Comparison of ENCODE assay signal across 16 cellular contexts in genomic region chr6:166526937-166527336, GRCh38. TPM values are rescaled to one million over a fixed set of nuclear protein-coding genes. Genes with fewer than 3 reads are reported as not detected.
DNase-seq lines count a peak whose midpoint lies in the region; ATAC-seq and TF ChIP-seq lines count a peak whose summit lies in the region.
"Had no signal": no experiment of that assay in that cellular context is flagged by ENCODE, and none has a peak within 500 bp of the region (broad histone marks: within the 10 kb centered on the region; RNA-seq: fewer than 3 reads in every experiment).

No MANE protein-coding gene starts in this region.

- no peaks in the 10 kb centered on the region for H3K9me3 ChIP-seq in osteoblast (ENCODE audit: low read depth, low read length)
- H3K9me3 ChIP-seq: A549, Caco-2, HAP-1 had no signal

- H3K36me3 ChIP-seq in osteoblast (ENCODE audit: insufficient read depth, low read length), result peaks cover 36% of the 10 kb centered on the region
- H3K36me3 ChIP-seq in brain microvascular endothelial cell (replicated peaks), result no peaks in the 10 kb centered on the region
- H3K36me3 ChIP-seq: HAP-1 had no signal

- H2AFZ ChIP-seq in osteoblast (ENCODE audit: low read length), result no peak overlapping the region
- H2AFZ ChIP-seq: GM23248 had no signal

- TF ChIP-seq CTCF in osteoblast (IDR thresholded peaks at IDR 0.05; ENCODE audit: extremely low read depth, low read depth, low read length) (no peak), brain microvascular endothelial cell (IDR thresholded peaks at IDR 0.05; ENCODE audit: low read depth, low read length, missing control alignments) (no peak), GM10266 (IDR thresholded peaks at IDR 0.05; ENCODE audit: control insufficient read depth, insufficient read depth, low read depth, missing control alignments) (no peak)

- no peak overlapping the region for H3K4me2 ChIP-seq in osteoblast (ENCODE audit: insufficient read depth, low read length)
- H3K4me2 ChIP-seq: A549 had no signal

- H3K36me3 Mint-ChIP-seq in natural killer cell treated with Interleukin-12 subunit alpha and Interleukin-12 subunit beta and Interleukin-15 and Interleukin-18, amount 100 ng/mL, for 72 hours, result no peaks in the 10 kb centered on the region

- in situ Hi-C loops in brain microvascular endothelial cell (cut with HindIII; ENCODE audit: low pct_ligation_motif_present, low sequenced_read_pairs), result no loop called here

- H3K4me3 ChIP-seq in osteoblast (ENCODE audit: insufficient read depth, low read length) (no peak overlapping the region), brain microvascular endothelial cell (ENCODE audit: low read depth, low read length) (no peak overlapping the region)
- H3K4me3 ChIP-seq: A549, GM23248, HAP-1 had no signal

- no peaks in the 10 kb centered on the region for H3K79me2 ChIP-seq in osteoblast (ENCODE audit: insufficient read depth, low read length)

- peaks cover under 1% of the 10 kb centered on the region for H3K4me1 ChIP-seq in osteoblast (ENCODE audit: insufficient read depth, low read length)
- H3K4me1 ChIP-seq: Caco-2, HAP-1 had no signal

- no peak overlapping the region for H3K4me3 Mint-ChIP-seq in natural killer cell treated with Interleukin-12 subunit alpha and Interleukin-12 subunit beta and Interleukin-15 and Interleukin-18, amount 100 ng/mL, for 72 hours
- H3K4me3 Mint-ChIP-seq: CD4-positive, alpha-beta T cell had no signal

- H3K27me3 Mint-ChIP-seq in natural killer cell treated with Interleukin-12 subunit alpha and Interleukin-12 subunit beta and Interleukin-15 and Interleukin-18, amount 100 ng/mL, for 72 hours, result peaks cover 0 to 13% of the 10 kb centered on the region in 2 donors
- H3K27me3 Mint-ChIP-seq: CD4-positive, alpha-beta T cell had no signal

- peaks cover 0 to 4% of the 10 kb centered on the region in 2 donors for H3K4me1 Mint-ChIP-seq in natural killer cell treated with Interleukin-12 subunit alpha and Interleukin-12 subunit beta and Interleukin-15 and Interleukin-18, amount 100 ng/mL, for 72 hours (ENCODE audit: low read depth in 2 of 2)

- peaks cover 3% of the 10 kb centered on the region for H4K20me1 ChIP-seq in osteoblast (ENCODE audit: insufficient read depth, low read length)

- H3K27me3 ChIP-seq in osteoblast (ENCODE audit: insufficient read depth, low read length), result no peaks in the 10 kb centered on the region
- no peaks in the 10 kb centered on the region for H3K27me3 ChIP-seq in brain microvascular endothelial cell (replicated peaks)

- H3K27ac ChIP-seq in osteoblast (ENCODE audit: low read depth, low read length) (no peak overlapping the region), brain microvascular endothelial cell (no peak overlapping the region)
- H3K27ac ChIP-seq: 22Rv1, A549, C4-2B, GM23248 had no signal

- no peaks in the 10 kb centered on the region for H3K9me3 Mint-ChIP-seq in natural killer cell treated with Interleukin-12 subunit alpha and Interleukin-12 subunit beta and Interleukin-15 and Interleukin-18, amount 100 ng/mL, for 72 hours
- H3K9me3 Mint-ChIP-seq: CD4-positive, alpha-beta T cell had no signal

- no peak overlapping the region for H3K27ac Mint-ChIP-seq in natural killer cell treated with Interleukin-12 subunit alpha and Interleukin-12 subunit beta and Interleukin-15 and Interleukin-18, amount 100 ng/mL, for 72 hours
- H3K27ac Mint-ChIP-seq: CD4-positive, alpha-beta T cell had no signal

- peak; percentile 3 for DNase-seq in activated CD8-positive, alpha-beta memory T cell treated with anti-CD3 and anti-CD28 coated beads, Interleukin-2, amount 50 U/mL, for 48 hours
- DNase-seq in activated CD8-positive, alpha-beta memory T cell treated with anti-CD3 and anti-CD28 coated beads for 24 hours, result no peak
- DNase-seq in left kidney (ENCODE audit: low read depth, low spot score) (peak; percentile 63), osteoblast (ENCODE audit: insufficient read length, low spot score, missing footprints) (peak; percentile 26), brain microvascular endothelial cell (no peak), GM10266 (ENCODE audit: extremely low spot score) (no peak)
- no peak for DNase-seq in natural killer cell treated with Interleukin-12 subunit alpha and Interleukin-12 subunit beta and Interleukin-15 and Interleukin-18, amount 100 ng/mL, for 72 hours (ENCODE audit: low spot score)
- DNase-seq: AML-193; Caco-2; CD4-positive, alpha-beta T cell; GM23248; IMR-90 had no signal

- ATAC-seq in natural killer cell treated with Interleukin-12 subunit alpha and Interleukin-12 subunit beta and Interleukin-15 and Interleukin-18, amount 100 ng/mL, for 72 hours, result no peak
- ATAC-seq: A549 had no signal

RNA-seq across cellular contexts. Expression of gene RAMACL, which starts 59.5 kb away (rescaled TPM):
- total RNA-seq in osteoblast, result 3.3 and 4.1 TPM in 2 replicates
- under 1 TPM; 0.21 to 0.73 TPM for total RNA-seq in natural killer cell treated with Interleukin-12 subunit alpha and Interleukin-12 subunit beta and Interleukin-15 and Interleukin-18, amount 100 ng/mL, for 72 hours

Comparison
In these comparisons a context has a peak if more than half of its experiments do, and no peak if none do; other contexts are left out.
1. DNase-seq: peak in activated CD8-positive, alpha-beta memory T cell treated with anti-CD3 and anti-CD28 coated beads, Interleukin-2, amount 50 U/mL, for 48 hours (single experiment), left kidney (single experiment) and osteoblast (single experiment); none in activated CD8-positive, alpha-beta memory T cell treated with anti-CD3 and anti-CD28 coated beads for 24 hours (single experiment), brain microvascular endothelial cell (single experiment), GM10266 (single experiment) and natural killer cell treated with Interleukin-12 subunit alpha and Interleukin-12 subunit beta and Interleukin-15 and Interleukin-18, amount 100 ng/mL, for 72 hours (single experiment).